ENCODE assay signal across 10 cellular contexts in genomic region chr6:149942461-149942829, GRCh38. TPM values are rescaled to one million over a fixed set of nuclear protein-coding genes. Genes with fewer than 3 reads are reported as not detected.
DNase-seq lines count a peak whose midpoint lies in the region; FAIRE-seq and TF ChIP-seq lines count a peak whose summit lies in the region.
"Had no signal": no experiment of that assay in that cellular context is flagged by ENCODE, and none has a peak within 500 bp of the region (broad histone marks: within the 10 kb centered on the region; RNA-seq: fewer than 3 reads in every experiment).

No MANE protein-coding gene starts in this region.

- TF ChIP-seq EP300 in stomach (IDR thresholded peaks at IDR 0.05) = no peak

- H3K27me3 ChIP-seq in stomach = peaks cover 23 to 85% (median 51%) of the 10 kb centered on the region in 3 donors
- peaks cover 27% of the 10 kb centered on the region for H3K27me3 ChIP-seq in prostate gland (replicated peaks; ENCODE audit: insufficient read depth)

- H3K4me3 ChIP-seq in iPS-11a (ENCODE audit: low read depth, low read length) (peak overlapping the region; percentile 49), stomach (peak overlapping the region; percentile 44 to 54 (median 48)), prostate gland (peak overlapping the region in 1 of 2 donors; percentile 32)

- 18 to 30% (median 24%) methylated on average over 7 to 13 of the region's 13 CpGs for WGBS in stomach, 5 donors
- 29% methylated on average over 13 of the region's 13 CpGs for WGBS in prostate gland

- in situ Hi-C loops in KBM-7 (cut with MboI; ENCODE audit: low pct_unique_long_range_greater_than_20kb, low sequenced_read_pairs) = no loop called here

- DNase-seq in T-helper 1 cell (no peak), stomach (no peak), prostate gland (ENCODE audit: low spot score) (no peak), KBM-7 (no peak), urothelium cell line (ENCODE audit: low spot score) (no peak)
- DNase-seq in activated T-helper 1 cell treated with anti-CD3 and anti-CD28 coated beads, Interleukin-12 subunit alpha, Interleukin-12 subunit beta, Interleukin-2, Interleukin-4 antibody, amounts not matched to agents 30 ng/mL and 10 ng/mL and 1 ng/mL, durations not matched to agents 14 hours and 24 hours and 36 hours (ENCODE audit: low spot score) = no peak
- DNase-seq: AML-193 had no signal

- TF ChIP-seq CTCF in stomach (IDR thresholded peaks at IDR 0.05) = no peak
- no peak for TF ChIP-seq CTCF in prostate gland (IDR thresholded peaks at IDR 0.05)

- intact Hi-C loops in activated T-helper 1 cell treated with anti-CD3 and anti-CD28 coated beads, Interleukin-12 subunit alpha, Interleukin-12 subunit beta, Interleukin-2, Interleukin-4 antibody, amounts not matched to agents 30 ng/mL and 10 ng/mL and 1 ng/mL, durations not matched to agents 14 hours and 24 hours and 36 hours (cut with micrococcal nuclease) = no loop called here
- intact Hi-C loops in stomach (cut with DNase I; ENCODE audit: low total_unique reads) (no loop called here), prostate gland (cut with DNase I) (no loop called here)

- TF ChIP-seq POLR2A in stomach (IDR thresholded peaks at IDR 0.05) (no peak), prostate gland (IDR thresholded peaks at IDR 0.05) (no peak)

- H3K9me3 Mint-ChIP-seq in T-helper 1 cell treated with Interleukin-12 subunit alpha and Interleukin-12 subunit beta and Interleukin-4 antibody, amounts not matched to agents 30 μg/mL and 1 μg/mL, for 36 hours = no peaks in the 10 kb centered on the region
- no peaks in the 10 kb centered on the region for H3K9me3 Mint-ChIP-seq in activated T-helper 1 cell treated with anti-CD3 and anti-CD28 coated beads, Interleukin-12 subunit alpha, Interleukin-12 subunit beta, Interleukin-2, Interleukin-4 antibody, amounts not matched to agents 30 ng/mL and 10 ng/mL and 1 ng/mL, durations not matched to agents 14 hours and 24 hours and 36 hours

- no peaks in the 10 kb centered on the region for H3K36me3 Mint-ChIP-seq in T-helper 1 cell treated with Interleukin-12 subunit alpha and Interleukin-12 subunit beta and Interleukin-4 antibody, amounts not matched to agents 30 μg/mL and 1 μg/mL, for 36 hours (ENCODE audit: low read depth)
- no peaks in the 10 kb centered on the region for H3K36me3 Mint-ChIP-seq in activated T-helper 1 cell treated with anti-CD3 and anti-CD28 coated beads, Interleukin-12 subunit alpha, Interleukin-12 subunit beta, Interleukin-2, Interleukin-4 antibody, amounts not matched to agents 30 ng/mL and 10 ng/mL and 1 ng/mL, durations not matched to agents 14 hours and 24 hours and 36 hours (ENCODE audit: low read depth)

- peaks cover 17 to 32% (median 28%) of the 10 kb centered on the region in 4 donors for H3K4me1 ChIP-seq in stomach
- peaks cover 5% of the 10 kb centered on the region for H3K4me1 ChIP-seq in prostate gland (replicated peaks)

- H3K36me3 ChIP-seq in stomach (no peaks in the 10 kb centered on the region), prostate gland (no peaks in the 10 kb centered on the region)

- H3K4me3 Mint-ChIP-seq in T-helper 1 cell treated with Interleukin-12 subunit alpha and Interleukin-12 subunit beta and Interleukin-4 antibody, amounts not matched to agents 30 μg/mL and 1 μg/mL, for 36 hours = peak overlapping the region; percentile 82
- peak overlapping the region; percentile 90 for H3K4me3 Mint-ChIP-seq in activated T-helper 1 cell treated with anti-CD3 and anti-CD28 coated beads, Interleukin-12 subunit alpha, Interleukin-12 subunit beta, Interleukin-2, Interleukin-4 antibody, amounts not matched to agents 30 ng/mL and 10 ng/mL and 1 ng/mL, durations not matched to agents 14 hours and 24 hours and 36 hours

- no peak for FAIRE-seq in urothelium cell line (lab: Jason Lieb, UNC)

- peaks cover 72% of the 10 kb centered on the region for H3K27me3 Mint-ChIP-seq in T-helper 1 cell treated with Interleukin-12 subunit alpha and Interleukin-12 subunit beta and Interleukin-4 antibody, amounts not matched to agents 30 μg/mL and 1 μg/mL, for 36 hours (ENCODE audit: low read depth)
- H3K27me3 Mint-ChIP-seq in activated T-helper 1 cell treated with anti-CD3 and anti-CD28 coated beads, Interleukin-12 subunit alpha, Interleukin-12 subunit beta, Interleukin-2, Interleukin-4 antibody, amounts not matched to agents 30 ng/mL and 10 ng/mL and 1 ng/mL, durations not matched to agents 14 hours and 24 hours and 36 hours (ENCODE audit: insufficient read depth) = peaks cover 70% of the 10 kb centered on the region

- H3K27ac ChIP-seq in stomach (peak overlapping the region in 1 of 5 donors; percentile 55), prostate gland (no peak overlapping the region)

- no peaks in the 10 kb centered on the region for H3K9me3 ChIP-seq in stomach
- H3K9me3 ChIP-seq in prostate gland = no peaks in the 10 kb centered on the region

- H3K4me1 Mint-ChIP-seq in T-helper 1 cell treated with Interleukin-12 subunit alpha and Interleukin-12 subunit beta and Interleukin-4 antibody, amounts not matched to agents 30 μg/mL and 1 μg/mL, for 36 hours (ENCODE audit: low read depth) = peaks cover 34% of the 10 kb centered on the region
- peaks cover 42% of the 10 kb centered on the region for H3K4me1 Mint-ChIP-seq in activated T-helper 1 cell treated with anti-CD3 and anti-CD28 coated beads, Interleukin-12 subunit alpha, Interleukin-12 subunit beta, Interleukin-2, Interleukin-4 antibody, amounts not matched to agents 30 ng/mL and 10 ng/mL and 1 ng/mL, durations not matched to agents 14 hours and 24 hours and 36 hours (ENCODE audit: low read depth)

- H3K27ac Mint-ChIP-seq in T-helper 1 cell treated with Interleukin-12 subunit alpha and Interleukin-12 subunit beta and Interleukin-4 antibody, amounts not matched to agents 30 μg/mL and 1 μg/mL, for 36 hours = peak overlapping the region; percentile 66
- no peak overlapping the region for H3K27ac Mint-ChIP-seq in activated T-helper 1 cell treated with anti-CD3 and anti-CD28 coated beads, Interleukin-12 subunit alpha, Interleukin-12 subunit beta, Interleukin-2, Interleukin-4 antibody, amounts not matched to agents 30 ng/mL and 10 ng/mL and 1 ng/mL, durations not matched to agents 14 hours and 24 hours and 36 hours

RNA-seq across cellular contexts. Expression of gene ULBP2, which starts 0.6 kb away (rescaled TPM):
- 0.32 and 0.65 TPM in 2 replicates for total RNA-seq in activated T-helper 1 cell treated with anti-CD3 and anti-CD28 coated beads, Interleukin-12 subunit alpha, Interleukin-12 subunit beta, Interleukin-2, Interleukin-4 antibody, amounts not matched to agents 30 ng/mL and 10 ng/mL and 1 ng/mL, durations not matched to agents 14 hours and 24 hours and 36 hours
- total RNA-seq in stomach (1 to 10 TPM in 1 of 5 donors, not detected in 4; 1.4 TPM), prostate gland (under 1 TPM; 0.32 to 0.40 TPM)
- under 1 TPM in 2 of 3 donors, not detected in 1; 0.31 to 0.43 TPM for polyA plus RNA-seq in stomach

RNA-seq across cellular contexts. Expression of gene RAET1G, which starts 19.5 kb away (rescaled TPM):
- total RNA-seq in activated T-helper 1 cell treated with anti-CD3 and anti-CD28 coated beads, Interleukin-12 subunit alpha, Interleukin-12 subunit beta, Interleukin-2, Interleukin-4 antibody, amounts not matched to agents 30 ng/mL and 10 ng/mL and 1 ng/mL, durations not matched to agents 14 hours and 24 hours and 36 hours = 0.18 TPM in 1 of 2 replicates, not detected in the other
- total RNA-seq in stomach (under 1 TPM in 1 of 5 donors, not detected in 4; 0.89 TPM), prostate gland (1 to 10 TPM in 1 of 2 donors, not detected in 1; 4.4 TPM)
- 1 to 10 TPM in 1 of 3 donors, not detected in 2; 3.1 TPM for polyA plus RNA-seq in stomach

RNA-seq across cellular contexts. Expression of gene ULBP1, which starts 21.3 kb away (rescaled TPM):
- 0.91 and 0.99 TPM in 2 replicates for total RNA-seq in activated T-helper 1 cell treated with anti-CD3 and anti-CD28 coated beads, Interleukin-12 subunit alpha, Interleukin-12 subunit beta, Interleukin-2, Interleukin-4 antibody, amounts not matched to agents 30 ng/mL and 10 ng/mL and 1 ng/mL, durations not matched to agents 14 hours and 24 hours and 36 hours
- total RNA-seq in stomach (1 to 10 TPM in 1 of 5 donors, not detected in 4; 1.3 TPM), prostate gland (1 to 10 TPM in 1 of 2 donors, not detected in 1; 2.8 TPM)
- polyA plus RNA-seq in stomach = under 1 TPM in 1 of 3 donors, not detected in 2; 0.03 TPM

RNA-seq across cellular contexts. Expression of gene RAET1E, which starts 44.5 kb away (rescaled TPM):
- total RNA-seq in activated T-helper 1 cell treated with anti-CD3 and anti-CD28 coated beads, Interleukin-12 subunit alpha, Interleukin-12 subunit beta, Interleukin-2, Interleukin-4 antibody, amounts not matched to agents 30 ng/mL and 10 ng/mL and 1 ng/mL, durations not matched to agents 14 hours and 24 hours and 36 hours = not detected in 2 replicates
- total RNA-seq in stomach (not detected), prostate gland (under 1 TPM; 0.23 to 0.77 TPM)
- polyA plus RNA-seq in stomach = 1 to 10 TPM in 1 of 3 donors, under 1 TPM in 1, not detected in 1; 0.19 to 2.6 TPM
- total RNA-seq: lung microvascular endothelial cell had no signal
